Comparison of ENCODE assay signal across 13 cellular contexts in the genomic region with DNA sequence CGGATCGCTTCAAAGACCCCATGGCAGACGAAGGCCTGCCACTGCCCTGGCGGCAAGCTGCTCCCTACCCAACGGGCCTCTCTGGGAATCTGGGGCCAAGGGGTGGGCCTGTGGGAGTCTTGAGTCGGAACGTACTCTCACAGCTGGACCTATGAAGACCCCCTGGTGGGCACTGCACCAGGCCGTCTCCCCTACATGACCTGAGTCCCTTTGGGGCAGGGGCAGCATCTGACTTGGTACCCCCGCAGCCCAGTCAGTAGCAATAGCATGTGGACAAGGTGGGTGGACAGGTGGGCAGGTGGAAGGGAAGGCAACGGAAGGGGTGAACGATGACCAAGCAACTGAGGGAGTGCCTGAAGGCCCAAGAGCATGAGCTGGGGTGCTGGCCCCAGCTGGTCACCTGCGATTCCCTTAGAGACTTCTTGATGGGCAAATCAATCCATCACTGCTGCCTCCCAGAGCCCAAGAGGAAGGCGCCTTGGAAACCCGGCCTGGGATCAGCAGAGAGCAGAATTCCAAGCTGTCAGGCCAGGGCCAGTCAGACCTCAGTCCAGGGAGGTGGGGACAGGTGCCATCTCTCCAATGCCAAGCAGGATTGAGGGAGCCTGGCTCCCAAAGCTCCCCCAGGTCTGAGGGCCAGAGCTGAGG. TPM values are rescaled to one million over a fixed set of nuclear protein-coding genes. Genes with fewer than 3 reads are reported as not detected.
A peak's percentile ranks its signal among the peaks of the same experiment; 100 is the strongest.
DNase-seq lines count a peak whose midpoint lies in the region; ATAC-seq, FAIRE-seq and TF ChIP-seq lines count a peak whose summit lies in the region.
"Had no signal": no experiment of that assay in that cellular context is flagged by ENCODE, and none has a peak within 500 bp of the region (broad histone marks: within the 10 kb centered on the region; RNA-seq: fewer than 3 reads in every experiment).

No MANE protein-coding gene starts in this region.

- no peak for TF ChIP-seq CTCF in IMR-90 (conservative IDR thresholded peaks at IDR 0.05; ENCODE audit: low read depth, low read length)
- TF ChIP-seq CTCF in neural cell (IDR thresholded peaks at IDR 0.05; ENCODE audit: poor library complexity, severe bottlenecking), result no peak

- H4K5ac ChIP-seq in IMR-90 (ENCODE audit: low read depth, low read length), result no peak overlapping the region

- no peak for DNase-seq in IMR-90
- no peak for DNase-seq in SKM-1 (lab: John Stamatoyannopoulos, UW; ENCODE audit: unreplicated experiment)
- no peak for DNase-seq in NOMO-1 (lab: John Stamatoyannopoulos, UW; ENCODE audit: unreplicated experiment in 2 of 2)
- no peak for DNase-seq in GM12891 (ENCODE audit: insufficient read length, low spot score)
- no peak for DNase-seq in NCI-H1417 (lab: John Stamatoyannopoulos, UW)
- DNase-seq: NCI-H1048; NK-92 treated with Interleukin-12 subunit alpha and Interleukin-12 subunit beta, amount 100 ng/mL, for 24 hours; SHP77 had no signal

- peak overlapping the region in 6 of 11 experiments; percentile 26 to 100 (median 98); a peak in 9 of 22 replicates for H3K4me2 ChIP-seq in BLaER1 treated with 17β-estradiol and CSF1 and Interleukin-3, amounts not matched to agents 10 nM and 100 nM
- H3K4me2 ChIP-seq in IMR-90 (ENCODE audit: low read depth, low read length) (no peak overlapping the region), neural cell (ENCODE audit: low read length) (no peak overlapping the region)

- no peak overlapping the region for H2BK15ac ChIP-seq in IMR-90 (ENCODE audit: low read depth, low read length)

- peak overlapping the region in 2 of 11 experiments; percentile 8 to 89; a peak in 3 of 22 replicates for H3K27ac ChIP-seq in BLaER1 treated with 17β-estradiol and CSF1 and Interleukin-3, amounts not matched to agents 10 nM and 100 nM
- no peak overlapping the region for H3K27ac ChIP-seq in IMR-90 (ENCODE audit: insufficient read depth, low read length)
- H3K27ac ChIP-seq in ectodermal cell (ENCODE audit: insufficient read depth, low read depth, low read length, poor library complexity, severe bottlenecking), result peak overlapping the region; percentile 39
- peak overlapping the region; percentile 44 for H3K27ac ChIP-seq in neural cell (ENCODE audit: low read length)
- H3K27ac ChIP-seq: BLaER1, SK-N-MC had no signal

- H3K4me3 ChIP-seq in BLaER1 treated with 17β-estradiol and CSF1 and Interleukin-3, amounts not matched to agents 10 nM and 100 nM, result peak overlapping the region in 1 of 10 experiments; percentile 73; a peak in 2 of 20 replicates
- H3K4me3 ChIP-seq in IMR-90 (ENCODE audit: insufficient read depth, low read depth, low read length), result no peak overlapping the region
- no peak overlapping the region for H3K4me3 ChIP-seq in ectodermal cell (ENCODE audit: insufficient read depth, low read depth, low read length)
- H3K4me3 ChIP-seq in neural cell (ENCODE audit: low read length), result peak overlapping the region; percentile 9
- H3K4me3 ChIP-seq: BLaER1, SK-N-MC had no signal

- no peak overlapping the region for H3K18ac ChIP-seq in IMR-90 (ENCODE audit: low read depth, low read length)

- peak overlapping the region; percentile 41 for H2AFZ ChIP-seq in IMR-90 (replicated peaks; ENCODE audit: low read length, poor library complexity)
- no peak overlapping the region for H2AFZ ChIP-seq in neural cell (ENCODE audit: low read depth, low read length)

- H2AK9ac ChIP-seq in IMR-90 (replicated peaks; ENCODE audit: low read depth, low read length, poor library complexity), result no peak overlapping the region

- no peaks in the 10 kb centered on the region for H3K9me2 ChIP-seq in neural cell (ENCODE audit: insufficient read depth, low read length)

- POLR2A ChIA-PET in IMR-90 (lab: Charles Lee; ENCODE audit: unreplicated experiment), result no interaction called here

- intact Hi-C loops in IMR-90 (cut with micrococcal nuclease), result no loop called here

- H3K79me2 ChIP-seq in neural cell (replicated peaks; ENCODE audit: insufficient read depth, low read length), result no peaks in the 10 kb centered on the region

- peaks cover 30% of the 10 kb centered on the region for H3K9me1 ChIP-seq in IMR-90 (ENCODE audit: insufficient read depth, low read length)

- peaks cover 81 to 100% (median 95%) of the 10 kb centered on the region in 11 experiments for H4K20me1 ChIP-seq in BLaER1 treated with 17β-estradiol and CSF1 and Interleukin-3, amounts not matched to agents 10 nM and 100 nM
- H4K20me1 ChIP-seq in IMR-90 (ENCODE audit: insufficient read depth, low read length), result peaks cover 88% of the 10 kb centered on the region
- H4K20me1 ChIP-seq in neural cell (ENCODE audit: insufficient read depth), result no peaks in the 10 kb centered on the region

- TF ChIP-seq RAD21 in IMR-90 (IDR thresholded peaks at IDR 0.05; ENCODE audit: low read length), result no peak
- no peak for TF ChIP-seq RAD21 in neural cell (conservative IDR thresholded peaks at IDR 0.05)

- TF ChIP-seq POLR2A in IMR-90 (IDR thresholded peaks at IDR 0.05; ENCODE audit: low read depth, low read length) (no peak), GM12891 (IDR thresholded peaks at IDR 0.05; ENCODE audit: low read depth, low read length) (no peak)

- H2AK5ac ChIP-seq in IMR-90 (ENCODE audit: low read depth, low read length), result no peak overlapping the region

- H3K4ac ChIP-seq in IMR-90 (ENCODE audit: low read depth, low read length), result no peak overlapping the region

- H3K79me1 ChIP-seq in IMR-90 (ENCODE audit: low read depth in 1 of 2, low read length in 2 of 2), result peaks cover 42 to 95% of the 10 kb centered on the region in 2 experiments

- no peak overlapping the region for H2BK5ac ChIP-seq in IMR-90 (ENCODE audit: low read depth, low read length, poor library complexity, severe bottlenecking)

- H2BK120ac ChIP-seq in IMR-90 (ENCODE audit: low read depth, low read length), result no peak overlapping the region

- in situ Hi-C loops in IMR-90 (cut with MboI; ENCODE audit: low sequenced_read_pairs), result no loop called here

- H3K36me3 ChIP-seq in BLaER1 treated with 17β-estradiol and CSF1 and Interleukin-3, amounts not matched to agents 10 nM and 100 nM, result peaks cover 41 to 96% (median 69%) of the 10 kb centered on the region in 11 experiments
- H3K36me3 ChIP-seq in IMR-90 (ENCODE audit: control insufficient read depth, insufficient read depth, low read length) (peaks cover 22% of the 10 kb centered on the region), ectodermal cell (ENCODE audit: control insufficient read depth, insufficient read depth, low read length) (no peaks in the 10 kb centered on the region), neural cell (ENCODE audit: insufficient read depth, low read length) (no peaks in the 10 kb centered on the region)

- H3F3A ChIP-seq in neural cell (ENCODE audit: insufficient read depth, low read length, poor library complexity, severe bottlenecking), result no peaks in the 10 kb centered on the region

- H2BK20ac ChIP-seq in IMR-90 (ENCODE audit: low read depth, low read length), result no peak overlapping the region

- no TSS peak for BruUV-seq in IMR-90 (replicated peaks; lab: Mats Ljungman, UMichigan)

- peaks cover 87 to 98% (median 90%) of the 10 kb centered on the region in 10 experiments for H3K4me1 ChIP-seq in BLaER1 treated with 17β-estradiol and CSF1 and Interleukin-3, amounts not matched to agents 10 nM and 100 nM
- H3K4me1 ChIP-seq in IMR-90 (ENCODE audit: control insufficient read depth, insufficient read depth, low read length) (peaks cover 27% of the 10 kb centered on the region), ectodermal cell (ENCODE audit: control insufficient read depth, insufficient read depth, low read length) (peaks cover 28% of the 10 kb centered on the region)

- H4K8ac ChIP-seq in IMR-90 (ENCODE audit: low read depth in 2 of 2, low read length in 2 of 2), result no peak overlapping the region

- H3K9me3 ChIP-seq in BLaER1 treated with 17β-estradiol and CSF1 and Interleukin-3, amounts not matched to agents 10 nM and 100 nM (replicated peaks in 1 of 11), result no peaks in the 10 kb centered on the region
- no peaks in the 10 kb centered on the region for H3K9me3 ChIP-seq in IMR-90 (ENCODE audit: control insufficient read depth, insufficient read depth, low read length)
- H3K9me3 ChIP-seq in ectodermal cell (ENCODE audit: control insufficient read depth, low read length), result no peaks in the 10 kb centered on the region
- H3K9me3 ChIP-seq in neural cell (ENCODE audit: low read length), result no peaks in the 10 kb centered on the region
- H3K9me3 ChIP-seq: BLaER1 had no signal

- WGBS in IMR-90 (ENCODE audit: extremely low coverage in 2 of 2, insufficient read length in 1 of 2), 2 experiments, result 92% methylated on average over 4 of the region's 14 CpGs; no CpG with 5 or more reads in 1 of the 2 experiments
- WGBS in ectodermal cell, 2 experiments, result 90 to 91% methylated on average over 14 of the region's 14 CpGs

- ATAC-seq in IMR-90 (ENCODE audit: low read depth), result no peak

- FAIRE-seq in GM12891 (lab: Jason Lieb, UNC), result no peak

- H3K23ac ChIP-seq in IMR-90 (ENCODE audit: low read depth, low read length), result no peak overlapping the region

- no peaks in the 10 kb centered on the region for H3K27me3 ChIP-seq in BLaER1 treated with 17β-estradiol and CSF1 and Interleukin-3, amounts not matched to agents 10 nM and 100 nM
- H3K27me3 ChIP-seq in IMR-90 (ENCODE audit: control insufficient read depth, insufficient read depth, low read length) (no peaks in the 10 kb centered on the region), ectodermal cell (ENCODE audit: control insufficient read depth, insufficient read depth, low read length, poor library complexity, severe bottlenecking) (no peaks in the 10 kb centered on the region), neural cell (ENCODE audit: insufficient read depth, low read depth, low read length) (no peaks in the 10 kb centered on the region)
- H3K27me3 ChIP-seq: BLaER1 had no signal

- H3K14ac ChIP-seq in IMR-90 (replicated peaks; ENCODE audit: low read depth, low read length), result no peak overlapping the region

- no peak for TF ChIP-seq EP300 in neural cell (conservative IDR thresholded peaks at IDR 0.05; ENCODE audit: poor library complexity, severe bottlenecking)

- no peak overlapping the region for H4K91ac ChIP-seq in IMR-90 (ENCODE audit: insufficient read depth, low read depth, low read length)

- no peak overlapping the region for H3K56ac ChIP-seq in IMR-90 (ENCODE audit: extremely low read depth, insufficient read depth, low read length)

- H3K9ac ChIP-seq in BLaER1 treated with 17β-estradiol and CSF1 and Interleukin-3, amounts not matched to agents 10 nM and 100 nM, result peak overlapping the region in 4 of 11 experiments; percentile 15 to 89 (median 88); a peak in 5 of 22 replicates
- H3K9ac ChIP-seq in IMR-90 (ENCODE audit: low read depth, low read length) (no peak overlapping the region), neural cell (ENCODE audit: low read length) (peak overlapping the region; percentile 27)

- dilution Hi-C loops in IMR-90 (cut with HindIII; ENCODE audit: low sequenced_read_pairs, unreplicated experiment), result no loop called here

- CTCF ChIA-PET in IMR-90 (lab: Yijun Ruan, JAX), result no interaction called here

RNA-seq across cellular contexts. Expression of a gene that starts 35.3 kb away (rescaled TPM):
- total RNA-seq in IMR-90 (2012; rRNA removed), result 37.6 and 38.0 TPM in 2 replicates
- 59.4 and 63.1 TPM in 2 replicates for polyA plus RNA-seq in IMR-90 (2012; rRNA removed)
- 42.2 and 63.5 TPM in 2 replicates for polyA plus RNA-seq in IMR-90 (2012; cell fraction: cytosol; rRNA removed)
- 119 and 357 TPM in 2 replicates for polyA plus RNA-seq in IMR-90 (2012; cell fraction: nucleus; rRNA removed; ENCODE audit: low replicate concordance)
- polyA plus RNA-seq in ectodermal cell (2013, experiment 1 of 4), result 34.4 TPM
- polyA plus RNA-seq in ectodermal cell (2013, experiment 2 of 4), result 44.5 TPM
- polyA plus RNA-seq in ectodermal cell (2013, experiment 3 of 4), result 25.4 TPM
- polyA plus RNA-seq in ectodermal cell (2013, experiment 4 of 4), result 32.6 TPM
- polyA plus RNA-seq in neural cell, result 1.8 and 3.5 TPM in 2 replicates
- polyA minus RNA-seq in neural cell, result 0.49 and 1.3 TPM in 2 replicates
- polyA plus RNA-seq in GM12891 (2012; ENCODE audit: low read depth, missing spikeins), result 55.4 TPM

RNA-seq across cellular contexts. Expression of a gene that starts 42.7 kb away (rescaled TPM):
- total RNA-seq in IMR-90 (2012; rRNA removed), result not detected in 2 replicates
- polyA plus RNA-seq in IMR-90 (2012; rRNA removed), result 0.02 and 0.06 TPM in 2 replicates
- polyA plus RNA-seq in IMR-90 (2012; cell fraction: cytosol; rRNA removed), result 0.01 and 0.22 TPM in 2 replicates
- 0.17 and 0.21 TPM in 2 replicates for polyA plus RNA-seq in IMR-90 (2012; cell fraction: nucleus; rRNA removed; ENCODE audit: low replicate concordance)
- 23.5 TPM for polyA plus RNA-seq in ectodermal cell (2013, experiment 1 of 4)
- 31.7 TPM for polyA plus RNA-seq in ectodermal cell (2013, experiment 2 of 4)
- polyA plus RNA-seq in ectodermal cell (2013, experiment 3 of 4), result 17.9 TPM
- polyA plus RNA-seq in ectodermal cell (2013, experiment 4 of 4), result 15.1 TPM
- 11.6 and 18.6 TPM in 2 replicates for polyA plus RNA-seq in neural cell
- 8.3 TPM in 2 replicates for polyA minus RNA-seq in neural cell
- 0.51 TPM for polyA plus RNA-seq in GM12891 (2012; ENCODE audit: low read depth, missing spikeins)

Comparison
In these comparisons a context has a peak if more than half of its experiments do, and no peak if none do; other contexts are left out.
1. H3K4me2 ChIP-seq: peak in BLaER1 treated with 17β-estradiol and CSF1 and Interleukin-3, amounts not matched to agents 10 nM and 100 nM (6 of 11); none in IMR-90 (single experiment) and neural cell (single experiment).
2. RNA of a gene that starts 42.7 kb away (polyA plus RNA-seq): 11.6 to 18.6 TPM in neural cell; 0.01 to 0.22 TPM in IMR-90; every median in the first group is over 10 times any median in the second.